ENCODE assay signal across 19 cellular contexts in genomic region chr4:185286571-185286970, GRCh38.
A peak's percentile ranks its signal among the peaks of the same experiment; 100 is the strongest.
DNase-seq lines count a peak whose midpoint lies in the region; TF ChIP-seq lines count a peak whose summit lies in the region.
"Had no signal": no experiment of that assay in that cellular context is flagged by ENCODE, and none has a peak within 500 bp of the region (broad histone marks: within the 10 kb centered on the region; RNA-seq: fewer than 3 reads in every experiment).

No MANE protein-coding gene starts in this region.

- H3K27ac Mint-ChIP-seq in HFFc6 (peak overlapping the region; percentile 34), nephron progenitor cell (no peak overlapping the region)
- H3K27ac Mint-ChIP-seq in activated T-helper 1 cell treated with anti-CD3 and anti-CD28 coated beads, Interleukin-12 subunit alpha, Interleukin-12 subunit beta, Interleukin-2, Interleukin-4 antibody, amounts not matched to agents 30 ng/mL and 10 ng/mL and 1 ng/mL, durations not matched to agents 14 hours and 24 hours and 36 hours = no peak overlapping the region
- H3K27ac Mint-ChIP-seq: CD4-positive, alpha-beta T cell had no signal

- H3K27ac ChIP-seq in trophoblast cell (ENCODE audit: low read depth, low read length) (peak overlapping the region; percentile 18), A673 (ENCODE audit: low read depth, low read length, poor library complexity, severe bottlenecking) (no peak overlapping the region)

- POLR2A ChIA-PET in A673 (lab: Charles Lee; ENCODE audit: low non-redundant PET) = no interaction called here

- H3K27me3 ChIP-seq in trophoblast cell (ENCODE audit: insufficient read depth, low read length) = no peaks in the 10 kb centered on the region
- H3K27me3 ChIP-seq in A673 (replicated peaks; ENCODE audit: insufficient read depth, low read depth, low read length, poor library complexity) = no peaks in the 10 kb centered on the region
- H3K27me3 ChIP-seq: BE2C had no signal

- H3K4me3 Mint-ChIP-seq in HFFc6 (0 out of 2 replicates have a peak overlapping the region, but pooled peaks have one; percentile 11), nephron progenitor cell (no peak overlapping the region)
- no peak overlapping the region for H3K4me3 Mint-ChIP-seq in activated T-helper 1 cell treated with anti-CD3 and anti-CD28 coated beads, Interleukin-12 subunit alpha, Interleukin-12 subunit beta, Interleukin-2, Interleukin-4 antibody, amounts not matched to agents 30 ng/mL and 10 ng/mL and 1 ng/mL, durations not matched to agents 14 hours and 24 hours and 36 hours
- H3K4me3 Mint-ChIP-seq: CD4-positive, alpha-beta T cell had no signal

- H3K79me1 ChIP-seq in trophoblast cell (ENCODE audit: low read length) = no peaks in the 10 kb centered on the region

- no peak overlapping the region for H4K91ac ChIP-seq in trophoblast cell (ENCODE audit: low read depth, low read length)

- no peaks in the 10 kb centered on the region for H3K36me3 ChIP-seq in trophoblast cell (ENCODE audit: control insufficient read depth in 1 of 2, insufficient read depth in 2 of 2, low read length in 2 of 2)
- H3K36me3 ChIP-seq in A673 (ENCODE audit: insufficient read depth, low read length, poor library complexity, severe bottlenecking) = no peaks in the 10 kb centered on the region
- H3K36me3 ChIP-seq: BE2C had no signal

- H3K14ac ChIP-seq in trophoblast cell (ENCODE audit: low read length) = no peak overlapping the region

- peaks cover 12% of the 10 kb centered on the region; the same call in 1 of the 2 replicates for H3K36me3 Mint-ChIP-seq in HFFc6 (ENCODE audit: low read depth)
- peaks cover 19% of the 10 kb centered on the region for H3K36me3 Mint-ChIP-seq in activated T-helper 1 cell treated with anti-CD3 and anti-CD28 coated beads, Interleukin-12 subunit alpha, Interleukin-12 subunit beta, Interleukin-2, Interleukin-4 antibody, amounts not matched to agents 30 ng/mL and 10 ng/mL and 1 ng/mL, durations not matched to agents 14 hours and 24 hours and 36 hours (ENCODE audit: low read depth)
- H3K36me3 Mint-ChIP-seq in nephron progenitor cell (ENCODE audit: low read depth) = peaks cover 3% of the 10 kb centered on the region

- H3K4me1 Mint-ChIP-seq in HFFc6 (ENCODE audit: low read depth) (peaks cover 42% of the 10 kb centered on the region), nephron progenitor cell (peaks cover 19% of the 10 kb centered on the region)
- peaks cover 9% of the 10 kb centered on the region for H3K4me1 Mint-ChIP-seq in activated T-helper 1 cell treated with anti-CD3 and anti-CD28 coated beads, Interleukin-12 subunit alpha, Interleukin-12 subunit beta, Interleukin-2, Interleukin-4 antibody, amounts not matched to agents 30 ng/mL and 10 ng/mL and 1 ng/mL, durations not matched to agents 14 hours and 24 hours and 36 hours (ENCODE audit: low read depth)

- no peaks in the 10 kb centered on the region for H3K79me2 ChIP-seq in trophoblast cell (ENCODE audit: control insufficient read depth, insufficient read depth, low read length, poor library complexity)

- no peak overlapping the region for H3K23ac ChIP-seq in trophoblast cell (ENCODE audit: low read length)

- no peak overlapping the region for H2BK5ac ChIP-seq in trophoblast cell (ENCODE audit: low read depth, low read length, poor library complexity)

- no peak overlapping the region for H3K9ac ChIP-seq in trophoblast cell (ENCODE audit: low read length)

- no TSS peak for BruUV-seq in A673 (replicated peaks; lab: Mats Ljungman, UMichigan)

- no peak for TF ChIP-seq CTCF in HFFc6 (IDR thresholded peaks at IDR 0.05)
- TF ChIP-seq CTCF in A673 (conservative IDR thresholded peaks at IDR 0.05; ENCODE audit: low read depth, low read length) = no peak
- TF ChIP-seq CTCF in nephron progenitor cell (IDR thresholded peaks at IDR 0.05) = no peak

- peaks cover 4 to 9% of the 10 kb centered on the region in 2 experiments for H3K4me1 ChIP-seq in trophoblast cell (ENCODE audit: control insufficient read depth in 1 of 2, insufficient read depth in 2 of 2, low read length in 2 of 2)
- H3K4me1 ChIP-seq in A673 (ENCODE audit: insufficient read depth, low read length, poor library complexity, severe bottlenecking) = peaks cover 8% of the 10 kb centered on the region
- H3K4me1 ChIP-seq: BE2C had no signal

- H3K27me3 Mint-ChIP-seq in HFFc6 (ENCODE audit: insufficient read depth) (no peaks in the 10 kb centered on the region; the same call in 1 of the 2 replicates), nephron progenitor cell (ENCODE audit: low read depth, poor library complexity) (no peaks in the 10 kb centered on the region)
- H3K27me3 Mint-ChIP-seq in activated T-helper 1 cell treated with anti-CD3 and anti-CD28 coated beads, Interleukin-12 subunit alpha, Interleukin-12 subunit beta, Interleukin-2, Interleukin-4 antibody, amounts not matched to agents 30 ng/mL and 10 ng/mL and 1 ng/mL, durations not matched to agents 14 hours and 24 hours and 36 hours (ENCODE audit: insufficient read depth) = no peaks in the 10 kb centered on the region
- H3K27me3 Mint-ChIP-seq: CD4-positive, alpha-beta T cell had no signal

- H4K12ac ChIP-seq in trophoblast cell (ENCODE audit: low read depth, low read length) = no peak overlapping the region

- in situ Hi-C loops in G401 (cut with HindIII; ENCODE audit: low sequenced_read_pairs) = no loop called here

- H3K18ac ChIP-seq in trophoblast cell (ENCODE audit: low read length) = no peak overlapping the region

- no CpG with 5 or more reads among the region's 3 CpGs for WGBS in trophoblast cell (ENCODE audit: extremely low coverage, insufficient coverage, insufficient read length)

- H3K9me3 ChIP-seq in trophoblast cell (ENCODE audit: insufficient read depth, low read depth, low read length) (no peaks in the 10 kb centered on the region), A673 (ENCODE audit: low read depth, low read length, poor library complexity, severe bottlenecking) (no peaks in the 10 kb centered on the region)
- H3K9me3 ChIP-seq: BE2C, Caco-2 had no signal

- no peak overlapping the region for H2BK120ac ChIP-seq in trophoblast cell (ENCODE audit: insufficient read depth, low read length, poor library complexity)

- CTCF ChIA-PET in A673 (lab: Charles Lee) = no interaction called here

- no peak overlapping the region for H2BK12ac ChIP-seq in trophoblast cell (ENCODE audit: low read length)

- H3K9me3 Mint-ChIP-seq in HFFc6 = no peaks in the 10 kb centered on the region
- H3K9me3 Mint-ChIP-seq in activated T-helper 1 cell treated with anti-CD3 and anti-CD28 coated beads, Interleukin-12 subunit alpha, Interleukin-12 subunit beta, Interleukin-2, Interleukin-4 antibody, amounts not matched to agents 30 ng/mL and 10 ng/mL and 1 ng/mL, durations not matched to agents 14 hours and 24 hours and 36 hours = no peaks in the 10 kb centered on the region
- H3K9me3 Mint-ChIP-seq in nephron progenitor cell = no peaks in the 10 kb centered on the region
- H3K9me3 Mint-ChIP-seq: CD4-positive, alpha-beta T cell had no signal

- H2AK5ac ChIP-seq in trophoblast cell (ENCODE audit: low read length) = no peak overlapping the region

- H4K8ac ChIP-seq in trophoblast cell (ENCODE audit: low read depth, low read length) = no peak overlapping the region

- intact Hi-C loops in A673 (cut with micrococcal nuclease; ENCODE audit: unreplicated experiment) = no loop called here
- intact Hi-C loops in activated T-helper 1 cell treated with anti-CD3 and anti-CD28 coated beads, Interleukin-12 subunit alpha, Interleukin-12 subunit beta, Interleukin-2, Interleukin-4 antibody, amounts not matched to agents 30 ng/mL and 10 ng/mL and 1 ng/mL, durations not matched to agents 14 hours and 24 hours and 36 hours (cut with micrococcal nuclease) = no loop called here

- H2AFZ ChIP-seq in trophoblast cell (ENCODE audit: insufficient read depth, low read length, poor library complexity) = no peak overlapping the region

- no peak overlapping the region for H3K4ac ChIP-seq in trophoblast cell (ENCODE audit: low read depth, low read length)

- no peak overlapping the region for H3K4me2 ChIP-seq in trophoblast cell (ENCODE audit: low read length)

- peak; percentile 50 for DNase-seq in G401 (ENCODE audit: low spot score)
- DNase-seq in HFFc6 = peak; percentile 20
- DNase-seq in cerebellum (ENCODE audit: low spot score) = peak; percentile 21
- DNase-seq in trophoblast cell = no peak
- DNase-seq in AML-193 (lab: John Stamatoyannopoulos, UW) = no peak
- DNase-seq in A673 (ENCODE audit: low spot score) = no peak
- DNase-seq in activated T-helper 1 cell treated with anti-CD3 and anti-CD28 coated beads, Interleukin-12 subunit alpha, Interleukin-12 subunit beta, Interleukin-2, Interleukin-4 antibody, amounts not matched to agents 30 ng/mL and 10 ng/mL and 1 ng/mL, durations not matched to agents 14 hours and 24 hours and 36 hours (ENCODE audit: low spot score) = no peak
- no peak for DNase-seq in nephron progenitor cell
- DNase-seq: BE2C; Caco-2; CD4-positive, alpha-beta T cell; KBM-7; MV-4-11; NCI-H1417; NCI-H187; NCI-H2107; NCI-H510A treated with DMSO at 0.1 percent for 48 hours; NCI-H774; Right ventricle myocardium superior had no signal

- H3K4me3 ChIP-seq in trophoblast cell (ENCODE audit: low read depth, low read length) = no peak overlapping the region
- H3K4me3 ChIP-seq in A673 (ENCODE audit: low read depth, low read length, poor library complexity, severe bottlenecking) = no peak overlapping the region

Comparison
In these comparisons a context has a peak if more than half of its experiments do, and no peak if none do; other contexts are left out.
1. DNase-seq: peak in G401 (single experiment), HFFc6 (single experiment) and cerebellum (single experiment); none in trophoblast cell (0 of 2), AML-193 (0 of 2), A673 (single experiment), activated T-helper 1 cell treated with anti-CD3 and anti-CD28 coated beads, Interleukin-12 subunit alpha, Interleukin-12 subunit beta, Interleukin-2, Interleukin-4 antibody, amounts not matched to agents 30 ng/mL and 10 ng/mL and 1 ng/mL, durations not matched to agents 14 hours and 24 hours and 36 hours (single experiment) and nephron progenitor cell (single experiment).